In genomic region chr7:4650471-4651047, GRCh38 we compare ENCODE assay signal across 12 cellular contexts. TPM values are rescaled to one million over a fixed set of nuclear protein-coding genes. Genes with fewer than 3 reads are reported as not detected.
DNase-seq lines count a peak whose midpoint lies in the region; FAIRE-seq and TF ChIP-seq lines count a peak whose summit lies in the region.
"Had no signal": no experiment of that assay in that cellular context is flagged by ENCODE, and none has a peak within 500 bp of the region (broad histone marks: within the 10 kb centered on the region; RNA-seq: fewer than 3 reads in every experiment).

No MANE protein-coding gene starts in this region.

- H3K36me3 ChIP-seq in muscle layer of colon (ENCODE audit: insufficient read depth, low read length), result no peaks in the 10 kb centered on the region
- H3K36me3 ChIP-seq in Peyer's patch, result no peaks in the 10 kb centered on the region
- no peaks in the 10 kb centered on the region for H3K36me3 ChIP-seq in stomach

- H3K27me3 ChIP-seq in muscle layer of colon (ENCODE audit: control insufficient read depth in 1 of 2, insufficient read depth in 2 of 2, low read length in 2 of 2), result no peaks in the 10 kb centered on the region
- no peaks in the 10 kb centered on the region for H3K27me3 ChIP-seq in Peyer's patch
- H3K27me3 ChIP-seq in stomach, result no peaks in the 10 kb centered on the region

- peak overlapping the region; percentile 68 for H3K27ac ChIP-seq in muscle layer of colon (ENCODE audit: low read depth, low read length)
- no peak overlapping the region for H3K27ac ChIP-seq in Peyer's patch
- peak overlapping the region in 1 of 5 donors; percentile 9 for H3K27ac ChIP-seq in stomach
- H3K27ac ChIP-seq: 22Rv1 had no signal

- FAIRE-seq in urothelium cell line (lab: Jason Lieb, UNC), result peak; percentile 90
- FAIRE-seq: G401.6 had no signal

- WGBS in stomach, 5 donors, result 40 to 59% (median 46%) methylated on average over 17 to 18 of the region's 18 CpGs

- TF ChIP-seq CTCF in Peyer's patch (IDR thresholded peaks at IDR 0.05) (no peak), stomach (IDR thresholded peaks at IDR 0.05) (no peak)

- peak overlapping the region; percentile 11 for H3K9ac ChIP-seq in muscle layer of colon (ENCODE audit: low read length)

- DNase-seq in NCI-H1092 treated with DMSO at 0.1 percent for 48 hours (lab: John Stamatoyannopoulos, UW) (peak; percentile 12), NCI-H1092 (lab: John Stamatoyannopoulos, UW) (no peak), fibroblast of the conjunctiva (ENCODE audit: low read depth) (peak; percentile 21), urothelium cell line (ENCODE audit: low spot score) (no peak), Peyer's patch (no peak), stomach (no peak)
- DNase-seq in activated CD4-positive, alpha-beta T cell treated with anti-CD3 and anti-CD28 coated beads, Interleukin-2, amount 50 U/mL, for 1 hour, result no peak
- DNase-seq: NK-92 treated with Interleukin-12 subunit alpha and Interleukin-12 subunit beta, amount 100 ng/mL, for 24 hours had no signal

- TF ChIP-seq POLR2A in Peyer's patch (IDR thresholded peaks at IDR 0.05) (no peak), stomach (IDR thresholded peaks at IDR 0.05) (no peak)

- intact Hi-C loops in stomach (cut with DNase I; ENCODE audit: low total_unique reads), result no loop called here

- TF ChIP-seq EP300 in stomach (IDR thresholded peaks at IDR 0.05), result no peak

- H3K4me3 ChIP-seq in muscle layer of colon (ENCODE audit: low read depth in 1 of 2, low read length in 2 of 2) (no peak overlapping the region), Peyer's patch (no peak overlapping the region), stomach (no peak overlapping the region)
- H3K4me3 ChIP-seq: lung had no signal

- H3K9me3 ChIP-seq in muscle layer of colon (ENCODE audit: low read length) (no peaks in the 10 kb centered on the region), Peyer's patch (no peaks in the 10 kb centered on the region), stomach (no peaks in the 10 kb centered on the region)

- H3K4me1 ChIP-seq in muscle layer of colon (ENCODE audit: insufficient read depth, low read length), result peaks cover 13% of the 10 kb centered on the region
- no peaks in the 10 kb centered on the region for H3K4me1 ChIP-seq in Peyer's patch
- H3K4me1 ChIP-seq in stomach, result peaks cover 0 to 12% (median 6%) of the 10 kb centered on the region in 4 donors

RNA-seq across cellular contexts. Expression of gene FOXK1, which starts 31.5 kb away (rescaled TPM):
- total RNA-seq in Peyer's patch, result 10 to 100 TPM; 14.9 to 47.0 (median 36.1) TPM
- total RNA-seq in stomach, result 10 to 100 TPM; 19.3 to 88.1 (median 27.2) TPM
- polyA plus RNA-seq in stomach, result 1 to 10 TPM; 2.9 to 5.4 (median 3.9) TPM

Comparison
In these comparisons a context has a peak if more than half of its experiments do, and no peak if none do; other contexts are left out.
1. DNase-seq: peak in NCI-H1092 treated with DMSO at 0.1 percent for 48 hours (single experiment) and fibroblast of the conjunctiva (single experiment); none in NCI-H1092 (single experiment), urothelium cell line (single experiment), activated CD4-positive, alpha-beta T cell treated with anti-CD3 and anti-CD28 coated beads, Interleukin-2, amount 50 U/mL, for 1 hour (single experiment), Peyer's patch (0 of 3) and stomach (single experiment).